Comparison of ENCODE assay signal across 8 cellular contexts in the genomic region with DNA sequence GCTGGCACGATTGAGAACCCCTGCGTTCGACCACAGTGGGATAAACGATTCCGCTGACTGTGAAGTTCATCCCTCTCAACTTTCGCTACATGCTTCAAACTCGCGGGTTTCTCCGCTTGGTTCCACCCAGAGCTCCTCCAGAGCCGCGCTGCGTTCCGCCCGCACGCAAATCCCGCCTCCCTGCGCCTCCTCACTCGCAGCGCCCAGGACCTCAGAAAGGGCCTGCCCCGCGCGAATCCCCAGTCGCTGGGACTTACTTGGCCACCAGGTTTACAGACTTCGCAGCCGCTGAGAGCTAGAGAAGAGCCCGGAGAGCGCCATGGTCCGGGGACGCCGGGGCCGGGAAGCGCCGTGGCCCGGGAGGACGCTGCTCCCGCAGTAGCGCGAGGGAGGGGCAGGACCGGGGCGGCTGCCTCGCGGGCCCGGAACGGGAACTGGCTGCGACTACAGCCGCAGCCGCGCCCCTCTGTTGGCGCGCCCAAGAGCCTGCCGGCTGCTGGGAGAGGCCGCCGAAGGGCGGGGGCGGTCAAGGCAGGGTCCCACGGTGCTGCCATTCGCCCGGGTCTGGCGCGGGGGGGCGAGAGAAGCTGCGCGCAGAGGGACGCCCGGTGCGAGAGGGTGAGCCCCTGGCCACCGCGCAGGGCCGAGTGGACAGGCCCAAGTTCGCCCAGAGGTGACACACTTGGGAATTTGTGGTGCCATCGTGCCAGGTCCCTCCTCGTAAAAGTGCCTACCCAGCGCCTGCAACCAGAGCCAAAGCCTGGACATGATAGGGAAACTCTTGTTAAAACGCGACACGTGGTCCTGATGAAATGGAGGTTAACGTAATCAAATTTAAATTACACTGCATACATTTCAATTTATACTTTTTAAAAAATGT. TPM values are rescaled to one million over a fixed set of nuclear protein-coding genes. Genes with fewer than 3 reads are reported as not detected.
DNase-seq lines count a peak whose midpoint lies in the region; ATAC-seq and TF ChIP-seq lines count a peak whose summit lies in the region.

A gene with protein sequence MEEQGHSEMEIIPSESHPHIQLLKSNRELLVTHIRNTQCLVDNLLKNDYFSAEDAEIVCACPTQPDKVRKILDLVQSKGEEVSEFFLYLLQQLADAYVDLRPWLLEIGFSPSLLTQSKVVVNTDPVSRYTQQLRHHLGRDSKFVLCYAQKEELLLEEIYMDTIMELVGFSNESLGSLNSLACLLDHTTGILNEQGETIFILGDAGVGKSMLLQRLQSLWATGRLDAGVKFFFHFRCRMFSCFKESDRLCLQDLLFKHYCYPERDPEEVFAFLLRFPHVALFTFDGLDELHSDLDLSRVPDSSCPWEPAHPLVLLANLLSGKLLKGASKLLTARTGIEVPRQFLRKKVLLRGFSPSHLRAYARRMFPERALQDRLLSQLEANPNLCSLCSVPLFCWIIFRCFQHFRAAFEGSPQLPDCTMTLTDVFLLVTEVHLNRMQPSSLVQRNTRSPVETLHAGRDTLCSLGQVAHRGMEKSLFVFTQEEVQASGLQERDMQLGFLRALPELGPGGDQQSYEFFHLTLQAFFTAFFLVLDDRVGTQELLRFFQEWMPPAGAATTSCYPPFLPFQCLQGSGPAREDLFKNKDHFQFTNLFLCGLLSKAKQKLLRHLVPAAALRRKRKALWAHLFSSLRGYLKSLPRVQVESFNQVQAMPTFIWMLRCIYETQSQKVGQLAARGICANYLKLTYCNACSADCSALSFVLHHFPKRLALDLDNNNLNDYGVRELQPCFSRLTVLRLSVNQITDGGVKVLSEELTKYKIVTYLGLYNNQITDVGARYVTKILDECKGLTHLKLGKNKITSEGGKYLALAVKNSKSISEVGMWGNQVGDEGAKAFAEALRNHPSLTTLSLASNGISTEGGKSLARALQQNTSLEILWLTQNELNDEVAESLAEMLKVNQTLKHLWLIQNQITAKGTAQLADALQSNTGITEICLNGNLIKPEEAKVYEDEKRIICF (minus strand): TSS at position 436 of the 880 bp plus-strand sequence. CDS start 21,863 bp downstream, outside the sequence.

- peak; percentile 25 for TF ChIP-seq CTCF in osteocyte (IDR thresholded peaks at IDR 0.05)
- TF ChIP-seq CTCF in testis (IDR thresholded peaks at IDR 0.05) = no peak

- no peaks in the 10 kb centered on the region for H3K9me3 ChIP-seq in GM23248 (ENCODE audit: low read depth)
- no peaks in the 10 kb centered on the region for H3K9me3 ChIP-seq in testis

- H3K4me1 ChIP-seq in GM23248 (ENCODE audit: insufficient read depth) = peaks cover 45% of the 10 kb centered on the region
- peaks cover 8% of the 10 kb centered on the region for H3K4me1 ChIP-seq in testis

- no peaks in the 10 kb centered on the region for H3K27me3 Mint-ChIP-seq in osteocyte (ENCODE audit: unreplicated experiment)

- in situ Hi-C loops in GM23248 (cut with MboI) = no loop called here

- peak; percentile 97 for ATAC-seq in SK-N-SH treated with all-trans-retinoic acid at 6 μM for 48 hours
- ATAC-seq in activated naive CD4-positive, alpha-beta T cell treated with anti-CD3 and anti-CD28 coated beads, Interleukin-2, amount 50 U/mL, for 72 hours = peak; percentile 86 to 97

- H3K9me2 ChIP-seq in GM23248 (ENCODE audit: insufficient read depth) = no peaks in the 10 kb centered on the region

- H3K4me3 ChIP-seq in GM23248 = peak within 1 kb of the TSS; percentile 88
- H3K4me3 ChIP-seq in testis = peak within 1 kb of the TSS; percentile 58 to 70

- peaks cover 41% of the 10 kb centered on the region for H3F3A ChIP-seq in GM23248 (ENCODE audit: insufficient read depth)

- H3K27ac ChIP-seq in GM23248 (peak within 1 kb of the TSS; percentile 92), testis (peak within 1 kb of the TSS; percentile 85 to 86)

- H3K4me2 ChIP-seq in GM23248 (ENCODE audit: unreplicated experiment) = peak within 1 kb of the TSS; percentile 85

- peaks cover 0 to 4% of the 10 kb centered on the region in 2 donors for H3K9me3 Mint-ChIP-seq in activated naive CD4-positive, alpha-beta T cell treated with anti-CD3 and anti-CD28 coated beads, Interleukin-2, amount 50 U/mL, for 72 hours
- no peaks in the 10 kb centered on the region for H3K9me3 Mint-ChIP-seq in osteocyte (ENCODE audit: unreplicated experiment)

- peak; percentile 84 for DNase-seq in ELF-1 (ENCODE audit: low read depth, low spot score)
- peak; percentile 90 for DNase-seq in GM23248
- DNase-seq in LHCN-M2 (ENCODE audit: low read depth) = peak; percentile 78
- DNase-seq in activated naive CD4-positive, alpha-beta T cell treated with anti-CD3 and anti-CD28 coated beads, Interleukin-2, amount 50 U/mL, for 72 hours (ENCODE audit: low spot score in 2 of 2) = peak; percentile 74 to 77
- DNase-seq in glomerular visceral epithelial cell (ENCODE audit: extremely low spot score) = peak; percentile 65
- DNase-seq in osteocyte (ENCODE audit: extremely low spot score, unreplicated experiment) = peak; percentile 90
- DNase-seq in testis = peak; percentile 76

- H3K27me3 ChIP-seq in GM23248 (replicated peaks; ENCODE audit: insufficient read depth) (no peaks in the 10 kb centered on the region), testis (no peaks in the 10 kb centered on the region)

- peak within 1 kb of the TSS; percentile 90 for H3K4me3 Mint-ChIP-seq in osteocyte (ENCODE audit: unreplicated experiment)

- H3K27ac Mint-ChIP-seq in activated naive CD4-positive, alpha-beta T cell treated with anti-CD3 and anti-CD28 coated beads, Interleukin-2, amount 50 U/mL, for 72 hours = peak within 1 kb of the TSS; percentile 79 to 91
- H3K27ac Mint-ChIP-seq in osteocyte (ENCODE audit: unreplicated experiment) = peak within 1 kb of the TSS; percentile 95

- intact Hi-C loops in testis (cut with DNase I; ENCODE audit: low total_unique reads) = no loop called here

- peak within 1 kb of the TSS; percentile 93 for H3K9ac ChIP-seq in GM23248

- peaks cover 26% of the 10 kb centered on the region for H3K4me1 Mint-ChIP-seq in osteocyte (ENCODE audit: unreplicated experiment)

- 1 to 2% methylated on average over 35 to 66 of the region's 77 CpGs for WGBS in GM23248 (ENCODE audit: low coverage in 1 of 2, low lambda C conversion rate in 2 of 2, missing lambda C conversion rate in 2 of 2), 2 experiments
- WGBS in testis, 2 donors = 0 to 1% methylated on average over 9 to 70 of the region's 77 CpGs

- H3K36me3 ChIP-seq in GM23248 (ENCODE audit: low read depth) = no peaks in the 10 kb centered on the region
- no peaks in the 10 kb centered on the region for H3K36me3 ChIP-seq in testis (ENCODE audit: low read depth, missing control alignments)

- H2AFZ ChIP-seq in GM23248 = peak within 1 kb of the TSS; percentile 62

- H3K36me3 Mint-ChIP-seq in activated naive CD4-positive, alpha-beta T cell treated with anti-CD3 and anti-CD28 coated beads, Interleukin-2, amount 50 U/mL, for 72 hours = peaks cover 8 to 31% of the 10 kb centered on the region in 2 donors
- peaks cover 3% of the 10 kb centered on the region for H3K36me3 Mint-ChIP-seq in osteocyte (ENCODE audit: unreplicated experiment)

- H3K79me2 ChIP-seq in GM23248 (ENCODE audit: insufficient read depth) = peaks cover 31% of the 10 kb centered on the region

- H4K20me1 ChIP-seq in GM23248 (ENCODE audit: insufficient read depth) = no peaks in the 10 kb centered on the region

- TF ChIP-seq POLR2A in testis (IDR thresholded peaks at IDR 0.05) = no peak

TF ChIP-seq in SK-N-SH treated with all-trans-retinoic acid at 6 μM for 48 hours, 23 proteins besides CTCF, POLR2A, EP300 and RAD21 (continues in another document):
- peak; percentile 65; the same call in 1 of the 2 replicates for TF ChIP-seq ZFP3 (CRISPR knock-in tag; IDR thresholded peaks at IDR 0.05)
- no peak for TF ChIP-seq ARNTL (CRISPR knock-in tag; IDR thresholded peaks at IDR 0.05; ENCODE audit: borderline replicate concordance, low read depth)
- TF ChIP-seq ZNF70 (CRISPR knock-in tag; IDR thresholded peaks at IDR 0.05) = no peak
- no peak for TF ChIP-seq ISL1 (CRISPR knock-in tag; IDR thresholded peaks at IDR 0.05)
- no peak for TF ChIP-seq OSR1 (CRISPR knock-in tag; IDR thresholded peaks at IDR 0.05)
- 0 out of 2 replicates have a peak, but pooled peaks have one; percentile 20 for TF ChIP-seq ZNF565 (CRISPR knock-in tag; conservative IDR thresholded peaks at IDR 0.05; ENCODE audit: low read depth)
- TF ChIP-seq, protein P1, sequence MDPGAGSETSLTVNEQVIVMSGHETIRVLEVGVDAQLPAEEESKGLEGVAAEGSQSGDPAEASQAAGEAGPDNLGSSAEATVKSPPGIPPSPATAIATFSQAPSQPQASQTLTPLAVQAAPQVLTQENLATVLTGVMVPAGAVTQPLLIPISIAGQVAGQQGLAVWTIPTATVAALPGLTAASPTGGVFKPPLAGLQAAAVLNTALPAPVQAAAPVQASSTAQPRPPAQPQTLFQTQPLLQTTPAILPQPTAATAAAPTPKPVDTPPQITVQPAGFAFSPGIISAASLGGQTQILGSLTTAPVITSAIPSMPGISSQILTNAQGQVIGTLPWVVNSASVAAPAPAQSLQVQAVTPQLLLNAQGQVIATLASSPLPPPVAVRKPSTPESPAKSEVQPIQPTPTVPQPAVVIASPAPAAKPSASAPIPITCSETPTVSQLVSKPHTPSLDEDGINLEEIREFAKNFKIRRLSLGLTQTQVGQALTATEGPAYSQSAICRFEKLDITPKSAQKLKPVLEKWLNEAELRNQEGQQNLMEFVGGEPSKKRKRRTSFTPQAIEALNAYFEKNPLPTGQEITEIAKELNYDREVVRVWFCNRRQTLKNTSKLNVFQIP (CRISPR knock-in tag; IDR thresholded peaks at IDR 0.05; ENCODE audit: borderline replicate concordance, low read depth) = no peak
- no peak for TF ChIP-seq BACH2 (CRISPR knock-in tag; IDR thresholded peaks at IDR 0.05; ENCODE audit: borderline replicate concordance)

RNA-seq across cellular contexts. Expression of the gene that starts here (rescaled TPM):
- 8.6 and 11.1 TPM in 2 replicates for total RNA-seq in GM23248 (2014; rRNA removed; shearing (Covaris generic))
- 4.4 and 5.9 TPM in 2 replicates for polyA plus RNA-seq in GM23248 (2016; fragmentation: Nextera tagmentation; extraction: Ambion mirVana)
- 14.3 and 17.5 TPM in 2 replicates for total RNA-seq in LHCN-M2 (2014; rRNA removed)
- 4.4 TPM for polyA plus RNA-seq in LHCN-M2 (2012)
- total RNA-seq in activated naive CD4-positive, alpha-beta T cell treated with anti-CD3 and anti-CD28 coated beads, Interleukin-2, amount 50 U/mL, for 72 hours = 10 to 100 TPM in 1 of 2 donors, 1 to 10 TPM in 1; 8.2 to 17.2 TPM
- 7.2 and 8.9 TPM in 2 replicates for total RNA-seq in osteocyte
- total RNA-seq in testis = 10 to 100 TPM; 11.9 to 12.9 TPM
- polyA plus RNA-seq in testis (ENCODE audit: insufficient read depth, low read depth, low replicate concordance) = 4.6 TPM

Comparison
In these comparisons a context has a peak if more than half of its experiments do, and no peak if none do; other contexts are left out.
1. Peak in every context shown above with its lines: DNase-seq, ATAC-seq, H3K4me3 ChIP-seq and H3K27ac ChIP-seq.